ENCODE assay signal across 17 cellular contexts in the genomic region with DNA sequence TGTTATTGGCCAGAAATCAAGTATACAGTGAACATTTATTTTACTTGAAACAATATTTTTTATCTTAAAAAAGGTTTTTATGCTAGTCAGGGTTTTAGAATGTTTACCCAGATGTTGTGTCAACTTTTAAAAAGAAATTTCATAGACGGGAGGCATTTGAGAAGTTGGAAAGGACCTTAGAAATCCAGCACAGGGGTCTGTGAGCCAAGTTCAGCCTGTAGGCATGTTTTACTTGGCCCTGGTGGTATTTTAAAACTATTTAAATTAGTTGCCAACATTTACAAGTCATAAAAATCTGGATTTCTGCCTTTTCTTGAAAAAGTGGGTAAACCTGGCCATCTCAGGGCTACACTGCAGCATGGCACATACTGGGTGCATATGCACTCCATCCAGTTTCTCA.
"Had no signal": no experiment of that assay in that cellular context is flagged by ENCODE, and none has a peak within 500 bp of the region (broad histone marks: within the 10 kb centered on the region; RNA-seq: fewer than 3 reads in every experiment).

No MANE protein-coding gene starts in this region.

- H3K9me3 ChIP-seq: gastrocnemius medialis, upper lobe of right lung had no signal

- H3K27me3 Mint-ChIP-seq: activated CD8-positive, alpha-beta T cell treated with anti-CD3 and anti-CD28 coated beads for 36 hours; activated naive CD4-positive, alpha-beta T cell treated with anti-CD3 and anti-CD28 coated beads, Interleukin-2, amount 50 U/mL, for 24 hours; progenitor cell of endocrine pancreas had no signal

- H3K9me3 Mint-ChIP-seq: activated CD8-positive, alpha-beta T cell treated with anti-CD3 and anti-CD28 coated beads for 36 hours; activated naive CD4-positive, alpha-beta T cell treated with anti-CD3 and anti-CD28 coated beads, Interleukin-2, amount 50 U/mL, for 24 hours; activated T-cell treated with anti-CD3 and anti-CD28 coated beads, Interleukin-2, amount 50 U/mL, for 4 hours; immature natural killer cell; natural killer cell treated with Interleukin-12 subunit alpha and Interleukin-12 subunit beta and Interleukin-15 and Interleukin-18, amount 100 ng/mL, for 72 hours; T-helper 1 cell treated with Interleukin-12 subunit alpha and Interleukin-12 subunit beta and Interleukin-4 antibody, amounts not matched to agents 30 μg/mL and 1 μg/mL, for 36 hours had no signal

- H3K4me1 Mint-ChIP-seq: activated naive CD4-positive, alpha-beta T cell treated with anti-CD3 and anti-CD28 coated beads, Interleukin-2, amount 50 U/mL, for 24 hours; immature natural killer cell had no signal

- H3K4me2 ChIP-seq: smooth muscle cell had no signal

- H3K27me3 ChIP-seq: gastrocnemius medialis, heart left ventricle, right atrium auricular region, upper lobe of right lung had no signal

- ATAC-seq: activated CD8-positive, alpha-beta T cell treated with anti-CD3 and anti-CD28 coated beads for 36 hours; activated T-cell treated with anti-CD3 and anti-CD28 coated beads, Interleukin-2, amount 50 U/mL, for 4 hours; gastrocnemius medialis; heart left ventricle; natural killer cell treated with Interleukin-12 subunit alpha and Interleukin-12 subunit beta and Interleukin-15 and Interleukin-18, amount 100 ng/mL, for 72 hours; stimulated activated naive CD8-positive, alpha-beta T cell treated with anti-CD3 and anti-CD28 coated beads, Interleukin-15, Interleukin-2, amounts not matched to agents 100 U/mL and 50 U/mL, for 24 hours; upper lobe of right lung had no signal

- H3K4me3 Mint-ChIP-seq: activated CD8-positive, alpha-beta T cell treated with anti-CD3 and anti-CD28 coated beads for 36 hours; activated naive CD4-positive, alpha-beta T cell treated with anti-CD3 and anti-CD28 coated beads, Interleukin-2, amount 50 U/mL, for 24 hours; activated T-cell treated with anti-CD3 and anti-CD28 coated beads, Interleukin-2, amount 50 U/mL, for 4 hours; immature natural killer cell; natural killer cell treated with Interleukin-12 subunit alpha and Interleukin-12 subunit beta and Interleukin-15 and Interleukin-18, amount 100 ng/mL, for 72 hours; T-helper 1 cell treated with Interleukin-12 subunit alpha and Interleukin-12 subunit beta and Interleukin-4 antibody, amounts not matched to agents 30 μg/mL and 1 μg/mL, for 36 hours had no signal

- H3K27ac Mint-ChIP-seq: activated CD8-positive, alpha-beta T cell treated with anti-CD3 and anti-CD28 coated beads for 36 hours; activated naive CD4-positive, alpha-beta T cell treated with anti-CD3 and anti-CD28 coated beads, Interleukin-2, amount 50 U/mL, for 24 hours; immature natural killer cell; natural killer cell treated with Interleukin-12 subunit alpha and Interleukin-12 subunit beta and Interleukin-15 and Interleukin-18, amount 100 ng/mL, for 72 hours; progenitor cell of endocrine pancreas; T-helper 1 cell treated with Interleukin-12 subunit alpha and Interleukin-12 subunit beta and Interleukin-4 antibody, amounts not matched to agents 30 μg/mL and 1 μg/mL, for 36 hours had no signal

- H3K36me3 ChIP-seq: gastrocnemius medialis, heart left ventricle, right atrium auricular region, upper lobe of right lung had no signal

- H3K4me1 ChIP-seq: upper lobe of right lung had no signal

- H3K4me3 ChIP-seq: gastrocnemius medialis, heart left ventricle, right atrium auricular region, smooth muscle cell, upper lobe of right lung had no signal

- DNase-seq: activated CD4-positive, alpha-beta T cell treated with anti-CD3 and anti-CD28 coated beads for 4 hours; activated CD8-positive, alpha-beta T cell treated with anti-CD3 and anti-CD28 coated beads for 36 hours; activated effector memory CD4-positive, alpha-beta T cell treated with Interleukin-2 at 50 U/mL for 16 hours; activated T-cell treated with anti-CD3 and anti-CD28 coated beads, Interleukin-2, amount 50 U/mL, for 4 hours; amygdala; gastrocnemius medialis; heart left ventricle; immature natural killer cell; nucleus accumbens; stimulated activated naive CD8-positive, alpha-beta T cell treated with anti-CD3 and anti-CD28 coated beads, Interleukin-15, Interleukin-2, amounts not matched to agents 100 U/mL and 50 U/mL, for 24 hours; upper lobe of right lung had no signal

- H3K36me3 Mint-ChIP-seq: activated naive CD4-positive, alpha-beta T cell treated with anti-CD3 and anti-CD28 coated beads, Interleukin-2, amount 50 U/mL, for 24 hours; immature natural killer cell; natural killer cell treated with Interleukin-12 subunit alpha and Interleukin-12 subunit beta and Interleukin-15 and Interleukin-18, amount 100 ng/mL, for 72 hours had no signal

- H3K27ac ChIP-seq: gastrocnemius medialis, right atrium auricular region, upper lobe of right lung had no signal
